1 cellular context compared by ENCODE assay signal in genomic region chr1:150627821-150628410, GRCh38.
TF ChIP-seq lines count a peak whose summit lies in the region.

No MANE protein-coding gene starts in this region.

TF ChIP-seq in HepG2, 621 proteins besides CTCF, POLR2A, EP300 and RAD21:
- peak; percentile 14; the same call in 1 of the 2 replicates for TF ChIP-seq FOSL2 (CRISPR knock-in tag; IDR thresholded peaks at IDR 0.05)
- no peak for TF ChIP-seq TEAD2 (CRISPR knock-in tag; IDR thresholded peaks at IDR 0.05)
- 0 out of 2 replicates have a peak, but pooled peaks have one; percentile 7 for TF ChIP-seq FOXP4 (CRISPR knock-in tag; IDR thresholded peaks at IDR 0.05)
TF ChIP-seq in HepG2: peak in this region for 2.
